Comparison of ENCODE assay signal across 18 cellular contexts in the genomic region with DNA sequence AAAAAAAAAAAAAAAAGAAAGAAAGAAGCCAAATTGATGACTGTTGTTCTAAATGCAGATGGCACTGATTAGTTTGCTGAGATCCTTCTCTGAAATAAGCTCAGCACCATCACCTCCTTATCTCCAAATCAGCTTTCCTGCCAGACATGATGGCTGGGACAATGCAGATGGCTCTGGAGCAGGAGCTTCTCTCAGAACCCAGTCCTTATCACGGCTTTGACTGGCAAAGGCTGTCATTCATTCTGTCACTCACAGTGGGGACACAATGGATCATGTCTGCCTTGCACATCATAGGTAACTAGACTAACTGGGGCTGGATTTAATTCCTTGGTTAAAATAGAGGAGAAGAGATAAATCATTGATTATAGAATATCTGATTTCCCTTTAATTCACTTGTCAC.
"Had no signal": no experiment of that assay in that cellular context is flagged by ENCODE, and none has a peak within 500 bp of the region (broad histone marks: within the 10 kb centered on the region; RNA-seq: fewer than 3 reads in every experiment).

No MANE protein-coding gene starts in this region.

- H3K4me1 Mint-ChIP-seq: activated CD4-positive, alpha-beta T cell treated with anti-CD3 and anti-CD28 coated beads, Interleukin-2, amount 10 ng/mL, durations not matched to agents 24 days and 14 days; activated naive CD4-positive, alpha-beta T cell treated with anti-CD3 and anti-CD28 coated beads, Interleukin-2, amount 10 ng/mL, durations not matched to agents 7 days and 5 days; activated naive CD8-positive, alpha-beta T cell treated with anti-CD3 and anti-CD28 coated beads, Interleukin-2, amount 50 U/mL, for 24 hours; naive B cell; stimulated activated effector memory CD8-positive, alpha-beta T cell treated with anti-CD3 and anti-CD28 coated beads, Interleukin-12 subunit alpha, Interleukin-12 subunit beta, amount 100 ng/mL, for 72 hours had no signal

- DNase-seq: activated CD4-positive, alpha-beta T cell treated with anti-CD3 and anti-CD28 coated beads, Interleukin-2, amount 10 ng/mL, durations not matched to agents 24 days and 14 days; activated CD8-positive, alpha-beta memory T cell treated with anti-CD3 and anti-CD28 coated beads, Interleukin-2, amount 50 U/mL, for 48 hours; activated effector memory CD4-positive, alpha-beta T cell treated with Interleukin-2 at 50 U/mL for 16 hours; activated naive CD4-positive, alpha-beta T cell treated with anti-CD3 and anti-CD28 coated beads, Interleukin-2, amount 10 ng/mL, durations not matched to agents 7 days and 5 days; activated naive CD8-positive, alpha-beta T cell treated with anti-CD3 and anti-CD28 coated beads, Interleukin-2, amount 50 U/mL, for 24 hours; activated T-cell treated with anti-CD3 and anti-CD28 coated beads, Interleukin-2, amount 50 U/mL, for 48 hours; gastrocnemius medialis; head of caudate nucleus; left ventricle myocardium superior; naive B cell; stimulated activated CD4-positive, alpha-beta T cell treated with anti-CD3 and anti-CD28 coated beads, Interleukin-4, amount 100 ng/mL, for 24 hours; stomach had no signal

- H3K27me3 Mint-ChIP-seq: activated CD4-positive, alpha-beta T cell treated with anti-CD3 and anti-CD28 coated beads, Interleukin-2, amount 10 ng/mL, durations not matched to agents 24 days and 14 days; activated naive CD4-positive, alpha-beta T cell treated with anti-CD3 and anti-CD28 coated beads, Interleukin-2, amount 10 ng/mL, durations not matched to agents 7 days and 5 days; activated naive CD8-positive, alpha-beta T cell treated with anti-CD3 and anti-CD28 coated beads, Interleukin-2, amount 50 U/mL, for 24 hours had no signal

- H3K36me3 ChIP-seq: gastrocnemius medialis, stomach had no signal

- H3K4me3 Mint-ChIP-seq: activated CD4-positive, alpha-beta T cell treated with anti-CD3 and anti-CD28 coated beads, Interleukin-2, amount 10 ng/mL, durations not matched to agents 24 days and 14 days; activated naive CD4-positive, alpha-beta T cell treated with anti-CD3 and anti-CD28 coated beads, Interleukin-2, amount 10 ng/mL, durations not matched to agents 7 days and 5 days; activated naive CD8-positive, alpha-beta T cell treated with anti-CD3 and anti-CD28 coated beads, Interleukin-2, amount 50 U/mL, for 24 hours; naive B cell; stimulated activated effector memory CD8-positive, alpha-beta T cell treated with anti-CD3 and anti-CD28 coated beads, Interleukin-12 subunit alpha, Interleukin-12 subunit beta, amount 100 ng/mL, for 72 hours; type B pancreatic cell had no signal

- H3K36me3 Mint-ChIP-seq: activated naive CD4-positive, alpha-beta T cell treated with anti-CD3 and anti-CD28 coated beads, Interleukin-2, amount 10 ng/mL, durations not matched to agents 7 days and 5 days; naive B cell; stimulated activated effector memory CD8-positive, alpha-beta T cell treated with anti-CD3 and anti-CD28 coated beads, Interleukin-12 subunit alpha, Interleukin-12 subunit beta, amount 100 ng/mL, for 72 hours; type B pancreatic cell had no signal

- H3K27ac Mint-ChIP-seq: activated CD4-positive, alpha-beta T cell treated with anti-CD3 and anti-CD28 coated beads, Interleukin-2, amount 10 ng/mL, durations not matched to agents 24 days and 14 days; activated naive CD4-positive, alpha-beta T cell treated with anti-CD3 and anti-CD28 coated beads, Interleukin-2, amount 10 ng/mL, durations not matched to agents 7 days and 5 days; activated naive CD8-positive, alpha-beta T cell treated with anti-CD3 and anti-CD28 coated beads, Interleukin-2, amount 50 U/mL, for 24 hours; naive B cell; stimulated activated effector memory CD8-positive, alpha-beta T cell treated with anti-CD3 and anti-CD28 coated beads, Interleukin-12 subunit alpha, Interleukin-12 subunit beta, amount 100 ng/mL, for 72 hours; type B pancreatic cell had no signal

- H3K4me1 ChIP-seq: gastrocnemius medialis, parathyroid adenoma, stomach had no signal

- H3K9ac ChIP-seq: parathyroid adenoma had no signal

- ATAC-seq: activated naive CD8-positive, alpha-beta T cell treated with anti-CD3 and anti-CD28 coated beads, Interleukin-2, amount 50 U/mL, for 24 hours; esophagus mucosa; gastrocnemius medialis; left ventricle myocardium superior; sciatic nerve; stimulated activated effector memory CD8-positive, alpha-beta T cell treated with anti-CD3 and anti-CD28 coated beads, Interleukin-12 subunit alpha, Interleukin-12 subunit beta, amount 100 ng/mL, for 72 hours had no signal

- H3K4me3 ChIP-seq: coronary artery, gastrocnemius medialis, stomach had no signal

- H3K9me3 Mint-ChIP-seq: activated CD4-positive, alpha-beta T cell treated with anti-CD3 and anti-CD28 coated beads, Interleukin-2, amount 10 ng/mL, durations not matched to agents 24 days and 14 days; activated naive CD4-positive, alpha-beta T cell treated with anti-CD3 and anti-CD28 coated beads, Interleukin-2, amount 10 ng/mL, durations not matched to agents 7 days and 5 days; activated naive CD8-positive, alpha-beta T cell treated with anti-CD3 and anti-CD28 coated beads, Interleukin-2, amount 50 U/mL, for 24 hours had no signal

- H3K9me3 ChIP-seq: gastrocnemius medialis, stomach had no signal

- H3K27me3 ChIP-seq: gastrocnemius medialis, stomach had no signal
